Comparison of ENCODE assay signal across 8 cellular contexts in the genomic region with DNA sequence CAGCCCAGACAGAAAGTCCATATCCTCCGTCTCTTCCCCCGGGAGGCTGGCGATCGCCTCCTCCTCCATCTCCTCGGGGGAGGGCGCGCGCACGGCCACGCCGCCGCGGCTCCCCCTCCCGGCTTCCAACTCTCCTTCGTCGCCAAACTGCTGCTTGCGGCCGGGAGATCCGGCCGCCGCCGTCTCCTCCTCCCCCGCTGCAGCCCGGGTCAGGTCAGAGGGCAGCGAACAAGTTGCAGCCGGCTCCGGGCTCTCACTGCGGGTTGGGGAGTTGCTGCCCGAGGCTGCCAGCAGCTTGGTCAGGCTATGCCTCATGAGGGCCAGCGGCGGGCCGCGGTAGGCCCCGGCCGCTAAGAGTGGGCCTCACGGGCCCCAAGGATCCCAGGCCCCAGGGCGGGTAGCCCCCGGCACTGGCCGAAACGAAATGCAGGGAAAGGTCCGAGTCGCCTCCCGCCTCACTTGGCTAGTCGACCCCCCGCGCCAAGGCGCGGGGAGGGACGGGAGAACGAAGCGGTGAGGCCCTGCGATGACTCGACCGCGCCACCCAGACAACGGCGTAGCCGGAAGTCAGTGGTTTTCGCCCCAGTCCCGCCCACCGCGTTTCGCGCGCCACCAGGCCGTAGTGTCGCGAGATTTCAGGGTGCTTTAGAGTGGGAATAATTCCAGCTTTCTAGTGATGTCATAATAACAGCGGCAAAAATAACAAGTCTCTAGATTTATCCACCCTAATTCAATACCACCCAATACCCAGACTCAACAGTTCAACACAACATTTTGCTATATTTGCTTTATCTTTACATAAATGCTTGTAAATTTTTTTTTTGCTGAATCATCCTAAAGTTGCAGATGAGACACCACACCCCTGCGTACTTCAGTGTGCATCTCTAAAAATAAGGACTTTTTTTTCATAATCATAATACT. TPM values are rescaled to one million over a fixed set of nuclear protein-coding genes. Genes with fewer than 3 reads are reported as not detected.
DNase-seq lines count a peak whose midpoint lies in the region; ATAC-seq and TF ChIP-seq lines count a peak whose summit lies in the region.

A gene with protein sequence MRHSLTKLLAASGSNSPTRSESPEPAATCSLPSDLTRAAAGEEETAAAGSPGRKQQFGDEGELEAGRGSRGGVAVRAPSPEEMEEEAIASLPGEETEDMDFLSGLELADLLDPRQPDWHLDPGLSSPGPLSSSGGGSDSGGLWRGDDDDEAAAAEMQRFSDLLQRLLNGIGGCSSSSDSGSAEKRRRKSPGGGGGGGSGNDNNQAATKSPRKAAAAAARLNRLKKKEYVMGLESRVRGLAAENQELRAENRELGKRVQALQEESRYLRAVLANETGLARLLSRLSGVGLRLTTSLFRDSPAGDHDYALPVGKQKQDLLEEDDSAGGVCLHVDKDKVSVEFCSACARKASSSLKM (minus strand): TSS at position 569 of the 921 bp plus-strand sequence. CDS start 254 bp downstream, at position 315.

- peaks cover 42% of the 10 kb centered on the region for H3K36me3 ChIP-seq in RWPE2 (ENCODE audit: low read depth)

- peak within 1 kb of the TSS; percentile 75 for H3K27ac ChIP-seq in RWPE2 (ENCODE audit: poor library complexity, severe bottlenecking)

- peak within 1 kb of the TSS; percentile 96 for H3K27ac Mint-ChIP-seq in activated T-helper 2 cell treated with anti-CD3 and anti-CD28 coated beads, Interferon-gamma antibody, Interleukin-2, Interleukin-4, amounts not matched to agents 10 μg/mL and 5 μg/mL and 100 μg/mL, durations not matched to agents 14 hours and 24 hours and 36 hours
- peak within 1 kb of the TSS; percentile 98 for H3K27ac Mint-ChIP-seq in natural killer cell

- peak within 1 kb of the TSS; percentile 74 for H3K4me3 ChIP-seq in RWPE2 (ENCODE audit: severe bottlenecking)
- peak within 1 kb of the TSS; percentile 85 for H3K4me3 ChIP-seq in fibroblast of mammary gland (ENCODE audit: control insufficient read depth, low read depth, low read length)

- intact Hi-C loops in activated T-helper 2 cell treated with anti-CD3 and anti-CD28 coated beads, Interferon-gamma antibody, Interleukin-2, Interleukin-4, amounts not matched to agents 10 μg/mL and 5 μg/mL and 100 μg/mL, durations not matched to agents 14 hours and 24 hours and 36 hours (cut with micrococcal nuclease) = loop anchor here (1.0 to 5.0 kb wide), 7 partner anchors 37 to 637 kb away; a partner anchor contains a TSS
- intact Hi-C loops in natural killer cell (cut with micrococcal nuclease) = loop anchor here (1.0 to 5.0 kb wide), 6 partner anchors 18 to 580 kb away; a partner anchor contains a TSS

- H3K9me3 Mint-ChIP-seq in activated T-helper 2 cell treated with anti-CD3 and anti-CD28 coated beads, Interferon-gamma antibody, Interleukin-2, Interleukin-4, amounts not matched to agents 10 μg/mL and 5 μg/mL and 100 μg/mL, durations not matched to agents 14 hours and 24 hours and 36 hours = no peaks in the 10 kb centered on the region
- H3K9me3 Mint-ChIP-seq in natural killer cell = no peaks in the 10 kb centered on the region

- TF ChIP-seq CTCF in RWPE2 (IDR thresholded peaks at IDR 0.05; ENCODE audit: poor library complexity, severe bottlenecking) (no peak), fibroblast of mammary gland (conservative IDR thresholded peaks at IDR 0.05; ENCODE audit: control insufficient read depth, insufficient read depth, low read depth, low read length) (no peak), natural killer cell (IDR thresholded peaks at IDR 0.05) (no peak)

- no peaks in the 10 kb centered on the region for H3K9me3 ChIP-seq in RWPE2 (ENCODE audit: severe bottlenecking)

- no peaks in the 10 kb centered on the region for H3K27me3 Mint-ChIP-seq in activated T-helper 2 cell treated with anti-CD3 and anti-CD28 coated beads, Interferon-gamma antibody, Interleukin-2, Interleukin-4, amounts not matched to agents 10 μg/mL and 5 μg/mL and 100 μg/mL, durations not matched to agents 14 hours and 24 hours and 36 hours (ENCODE audit: low read depth)
- H3K27me3 Mint-ChIP-seq in natural killer cell (ENCODE audit: low read depth in 2 of 2) = no peaks in the 10 kb centered on the region

- H3K4me1 Mint-ChIP-seq in activated T-helper 2 cell treated with anti-CD3 and anti-CD28 coated beads, Interferon-gamma antibody, Interleukin-2, Interleukin-4, amounts not matched to agents 10 μg/mL and 5 μg/mL and 100 μg/mL, durations not matched to agents 14 hours and 24 hours and 36 hours (ENCODE audit: low read depth) = peaks cover 33% of the 10 kb centered on the region
- peaks cover 51 to 55% of the 10 kb centered on the region in 2 donors for H3K4me1 Mint-ChIP-seq in natural killer cell

- peak; percentile 93 for DNase-seq in EH (ENCODE audit: low read depth)
- DNase-seq in H4 (ENCODE audit: low spot score) = peak; percentile 93
- DNase-seq in LoVo (ENCODE audit: low spot score) = peak; percentile 96
- peak; percentile 90 for DNase-seq in RWPE2 (ENCODE audit: low spot score)
- peak; percentile 94 for DNase-seq in activated T-helper 2 cell treated with anti-CD3 and anti-CD28 coated beads, Interferon-gamma antibody, Interleukin-2, Interleukin-4, amounts not matched to agents 10 μg/mL and 5 μg/mL and 100 μg/mL, durations not matched to agents 14 hours and 24 hours and 36 hours (ENCODE audit: low spot score)
- DNase-seq in fibroblast of mammary gland (ENCODE audit: low read depth) = peak; percentile 94
- DNase-seq in natural killer cell = peak; percentile 95
- peak; percentile 90 for DNase-seq in stimulated activated naive CD4-positive, alpha-beta T cell treated with Interleukin-2 at 50 U/mL for 16 hours (lab: John Stamatoyannopoulos, UW)

- H3K4me1 ChIP-seq in RWPE2 (ENCODE audit: insufficient read depth, poor library complexity, severe bottlenecking) = peaks cover 17% of the 10 kb centered on the region

- H3K4me3 Mint-ChIP-seq in activated T-helper 2 cell treated with anti-CD3 and anti-CD28 coated beads, Interferon-gamma antibody, Interleukin-2, Interleukin-4, amounts not matched to agents 10 μg/mL and 5 μg/mL and 100 μg/mL, durations not matched to agents 14 hours and 24 hours and 36 hours (ENCODE audit: low read depth) = peak within 1 kb of the TSS; percentile 99
- peak within 1 kb of the TSS; percentile 98 for H3K4me3 Mint-ChIP-seq in natural killer cell

- H3K36me3 Mint-ChIP-seq in activated T-helper 2 cell treated with anti-CD3 and anti-CD28 coated beads, Interferon-gamma antibody, Interleukin-2, Interleukin-4, amounts not matched to agents 10 μg/mL and 5 μg/mL and 100 μg/mL, durations not matched to agents 14 hours and 24 hours and 36 hours (ENCODE audit: low read depth) = peaks cover 39% of the 10 kb centered on the region
- peaks cover 6% of the 10 kb centered on the region for H3K36me3 Mint-ChIP-seq in natural killer cell

- ATAC-seq in RWPE2 (ENCODE audit: low read depth) (peak; percentile 88), natural killer cell (peak; percentile 72 to 86 (median 79))

- no peaks in the 10 kb centered on the region for H3K27me3 ChIP-seq in RWPE2 (ENCODE audit: insufficient read depth, poor library complexity, severe bottlenecking)

RNA-seq across cellular contexts. Expression of the gene that starts here (rescaled TPM):
- 18.5 and 20.4 TPM in 2 replicates for total RNA-seq in H4 (2014; rRNA removed; shearing (Covaris generic))
- 47.8 and 49.7 TPM in 2 replicates for total RNA-seq in activated T-helper 2 cell treated with anti-CD3 and anti-CD28 coated beads, Interferon-gamma antibody, Interleukin-2, Interleukin-4, amounts not matched to agents 10 μg/mL and 5 μg/mL and 100 μg/mL, durations not matched to agents 14 hours and 24 hours and 36 hours
- 10 to 100 TPM; 60.1 to 92.7 (median 82.0) TPM for total RNA-seq in natural killer cell

Comparison
In these comparisons a context has a peak if more than half of its experiments do, and no peak if none do; other contexts are left out.
1. Peak in every context shown above with its lines: DNase-seq, ATAC-seq, H3K4me3 ChIP-seq and H3K27ac ChIP-seq.